Comparison of ENCODE assay signal across 1 cellular context in genomic region chr7:26293569-26294308, GRCh38.
TF ChIP-seq lines count a peak whose summit lies in the region.

No MANE protein-coding gene starts in this region.

TF ChIP-seq in GM12878, 131 proteins besides CTCF, POLR2A, EP300 and RAD21 (continued from another document):
- TF ChIP-seq ZBTB40 (IDR thresholded peaks at IDR 0.05; ENCODE audit: borderline replicate concordance): 0 out of 2 replicates have a peak, but pooled peaks have one; percentile 37
- TF ChIP-seq ZNF622 (IDR thresholded peaks at IDR 0.05): no peak
- TF ChIP-seq MEF2B (IDR thresholded peaks at IDR 0.05; ENCODE audit: partially characterized antibody, poor library complexity, severe bottlenecking): peak; percentile 56
- no peak for TF ChIP-seq ZZZ3 (IDR thresholded peaks at IDR 0.05; ENCODE audit: control insufficient read depth, insufficient read length, low read depth)
- no peak for TF ChIP-seq ZSCAN29 (IDR thresholded peaks at IDR 0.05)
- 0 out of 2 replicates have a peak, but pooled peaks have one; percentile 88 for TF ChIP-seq CHD1 (IDR thresholded peaks at IDR 0.05; ENCODE audit: low read depth, low read length)
- 0 out of 2 replicates have a peak, but pooled peaks have one; percentile 66 for TF ChIP-seq RCOR1 (conservative IDR thresholded peaks at IDR 0.05; ENCODE audit: low read depth, low read length)
- TF ChIP-seq NBN (IDR thresholded peaks at IDR 0.05): peak; percentile 52; the same call in 1 of the 2 replicates
- no peak for TF ChIP-seq GABPA (IDR thresholded peaks at IDR 0.05; ENCODE audit: low read depth)
- TF ChIP-seq ZNF384 (IDR thresholded peaks at IDR 0.05; ENCODE audit: borderline replicate concordance, low read depth, low read length): 0 out of 2 replicates have a peak, but pooled peaks have one; percentile 15
- TF ChIP-seq MTA2 (IDR thresholded peaks at IDR 0.05; ENCODE audit: low read depth): peak; percentile 74
- no peak for TF ChIP-seq JUNB (IDR thresholded peaks at IDR 0.05)
- peak; percentile 60; the same call in 1 of the 2 replicates for TF ChIP-seq MTA3 (IDR thresholded peaks at IDR 0.05; ENCODE audit: borderline replicate concordance, low read length)
- TF ChIP-seq, protein P1, sequence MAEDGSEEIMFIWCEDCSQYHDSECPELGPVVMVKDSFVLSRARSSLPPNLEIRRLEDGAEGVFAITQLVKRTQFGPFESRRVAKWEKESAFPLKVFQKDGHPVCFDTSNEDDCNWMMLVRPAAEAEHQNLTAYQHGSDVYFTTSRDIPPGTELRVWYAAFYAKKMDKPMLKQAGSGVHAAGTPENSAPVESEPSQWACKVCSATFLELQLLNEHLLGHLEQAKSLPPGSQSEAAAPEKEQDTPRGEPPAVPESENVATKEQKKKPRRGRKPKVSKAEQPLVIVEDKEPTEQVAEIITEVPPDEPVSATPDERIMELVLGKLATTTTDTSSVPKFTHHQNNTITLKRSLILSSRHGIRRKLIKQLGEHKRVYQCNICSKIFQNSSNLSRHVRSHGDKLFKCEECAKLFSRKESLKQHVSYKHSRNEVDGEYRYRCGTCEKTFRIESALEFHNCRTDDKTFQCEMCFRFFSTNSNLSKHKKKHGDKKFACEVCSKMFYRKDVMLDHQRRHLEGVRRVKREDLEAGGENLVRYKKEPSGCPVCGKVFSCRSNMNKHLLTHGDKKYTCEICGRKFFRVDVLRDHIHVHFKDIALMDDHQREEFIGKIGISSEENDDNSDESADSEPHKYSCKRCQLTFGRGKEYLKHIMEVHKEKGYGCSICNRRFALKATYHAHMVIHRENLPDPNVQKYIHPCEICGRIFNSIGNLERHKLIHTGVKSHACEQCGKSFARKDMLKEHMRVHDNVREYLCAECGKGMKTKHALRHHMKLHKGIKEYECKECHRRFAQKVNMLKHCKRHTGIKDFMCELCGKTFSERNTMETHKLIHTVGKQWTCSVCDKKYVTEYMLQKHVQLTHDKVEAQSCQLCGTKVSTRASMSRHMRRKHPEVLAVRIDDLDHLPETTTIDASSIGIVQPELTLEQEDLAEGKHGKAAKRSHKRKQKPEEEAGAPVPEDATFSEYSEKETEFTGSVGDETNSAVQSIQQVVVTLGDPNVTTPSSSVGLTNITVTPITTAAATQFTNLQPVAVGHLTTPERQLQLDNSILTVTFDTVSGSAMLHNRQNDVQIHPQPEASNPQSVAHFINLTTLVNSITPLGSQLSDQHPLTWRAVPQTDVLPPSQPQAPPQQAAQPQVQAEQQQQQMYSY (CRISPR knock-in tag; IDR thresholded peaks at IDR 0.05): no peak
- TF ChIP-seq NKRF (conservative IDR thresholded peaks at IDR 0.05): 0 out of 2 replicates have a peak, but pooled peaks have one; percentile 39
- TF ChIP-seq IKZF1 (conservative IDR thresholded peaks at IDR 0.05): peak; percentile 45; the same call in 1 of the 2 replicates
- 0 out of 2 replicates have a peak, but pooled peaks have one; percentile 62 for TF ChIP-seq SIN3A (IDR thresholded peaks at IDR 0.05; ENCODE audit: low read depth, low read length)
- TF ChIP-seq CEBPB (IDR thresholded peaks at IDR 0.05; ENCODE audit: borderline replicate concordance in 1 of 2, low read depth in 2 of 2, low read length in 2 of 2): no peak
